Comparison of ENCODE assay signal across 8 cellular contexts in genomic region chr3:148943531-148944200, GRCh38. TPM values are rescaled to one million over a fixed set of nuclear protein-coding genes. Genes with fewer than 3 reads are reported as not detected.
DNase-seq lines count a peak whose midpoint lies in the region; ATAC-seq and TF ChIP-seq lines count a peak whose summit lies in the region.

No MANE protein-coding gene starts in this region.

- TF ChIP-seq CTCF in heart right ventricle (IDR thresholded peaks at IDR 0.05), result peak; percentile 37 to 77 (median 72)

- no peak overlapping the region for H3K4me3 ChIP-seq in heart right ventricle

- no peak overlapping the region for H3K27ac Mint-ChIP-seq in activated T-helper 17 cell treated with anti-CD3 and anti-CD28 coated beads, Interleukin-2, amount 50 U/mL, for 72 hours

- H3K9me3 ChIP-seq in heart right ventricle, result no peaks in the 10 kb centered on the region

- WGBS in heart right ventricle, 2 donors, result 40 to 46% methylated on average over 2 of the region's 2 CpGs

- intact Hi-C loops in heart right ventricle (cut with DNase I) (loop anchor here in 7 of 10 donors (2.0 to 10.0 kb wide), 6 partner anchors 79 to 629 kb away; partner anchors contain the start of gene CPA3 (in 1 of the 7)), sciatic nerve (cut with DNase I) (no loop called here)

- ATAC-seq in activated T-cell treated with anti-CD3 and anti-CD28 coated beads, Interleukin-2, amount 50 U/mL, for 4 hours, result peak; percentile 94 to 97
- peak; percentile 97 for ATAC-seq in GM21423 (IDR thresholded peaks at IDR 0.05; ENCODE audit: unreplicated experiment)
- peak; percentile 95 for ATAC-seq in HG03558 (IDR thresholded peaks at IDR 0.05; ENCODE audit: extremely low read depth, unreplicated experiment)
- ATAC-seq in activated T-helper 17 cell treated with anti-CD3 and anti-CD28 coated beads, Interleukin-2, amount 50 U/mL, for 72 hours (replicated peaks), result peak; percentile 97
- ATAC-seq in heart right ventricle, result peak; percentile 74 to 93 (median 82)
- ATAC-seq in sciatic nerve, result peak; percentile 80

- no peak overlapping the region for H3K4me3 Mint-ChIP-seq in activated T-cell treated with anti-CD3 and anti-CD28 coated beads, Interleukin-2, amount 50 U/mL, for 4 hours
- H3K4me3 Mint-ChIP-seq in activated T-helper 17 cell treated with anti-CD3 and anti-CD28 coated beads, Interleukin-2, amount 50 U/mL, for 72 hours, result no peak overlapping the region

- no peaks in the 10 kb centered on the region for H3K36me3 Mint-ChIP-seq in activated T-cell treated with anti-CD3 and anti-CD28 coated beads, Interleukin-2, amount 50 U/mL, for 4 hours (ENCODE audit: insufficient read depth)
- no peaks in the 10 kb centered on the region for H3K36me3 Mint-ChIP-seq in activated T-helper 17 cell treated with anti-CD3 and anti-CD28 coated beads, Interleukin-2, amount 50 U/mL, for 72 hours (ENCODE audit: low read depth)

- H3K9me3 Mint-ChIP-seq in activated T-cell treated with anti-CD3 and anti-CD28 coated beads, Interleukin-2, amount 50 U/mL, for 4 hours, result no peaks in the 10 kb centered on the region
- H3K9me3 Mint-ChIP-seq in activated T-helper 17 cell treated with anti-CD3 and anti-CD28 coated beads, Interleukin-2, amount 50 U/mL, for 72 hours, result no peaks in the 10 kb centered on the region

- no peak for DNase-seq in activated T-cell treated with anti-CD3 and anti-CD28 coated beads, Interleukin-2, amount 50 U/mL, for 4 hours
- DNase-seq in activated T-cell treated with anti-CD3 and anti-CD28 coated beads, Interleukin-2, amount 50 U/mL, for 1 hour, result no peak
- DNase-seq in NCI-H510A treated with DMSO at 0.1 percent for 48 hours (lab: John Stamatoyannopoulos, UW), result peak; percentile 91
- DNase-seq in heart right ventricle, result peak in 1 of 2 donors; percentile 29
- DNase-seq in sciatic nerve (ENCODE audit: low spot score), result no peak

- H3K27me3 ChIP-seq in heart right ventricle, result no peaks in the 10 kb centered on the region

- no peaks in the 10 kb centered on the region for H3K36me3 ChIP-seq in heart right ventricle

- peaks cover 1% of the 10 kb centered on the region for H3K27me3 Mint-ChIP-seq in activated T-cell treated with anti-CD3 and anti-CD28 coated beads, Interleukin-2, amount 50 U/mL, for 4 hours (ENCODE audit: low read depth)
- H3K27me3 Mint-ChIP-seq in activated T-helper 17 cell treated with anti-CD3 and anti-CD28 coated beads, Interleukin-2, amount 50 U/mL, for 72 hours, result peaks cover 4% of the 10 kb centered on the region

- H3K4me1 ChIP-seq in heart right ventricle, result peaks cover 0 to 3% (median 0%) of the 10 kb centered on the region in 9 donors

- H3K4me1 Mint-ChIP-seq in activated T-cell treated with anti-CD3 and anti-CD28 coated beads, Interleukin-2, amount 50 U/mL, for 4 hours (ENCODE audit: low read depth), result no peaks in the 10 kb centered on the region
- H3K4me1 Mint-ChIP-seq in activated T-helper 17 cell treated with anti-CD3 and anti-CD28 coated beads, Interleukin-2, amount 50 U/mL, for 72 hours, result no peaks in the 10 kb centered on the region

- no peak overlapping the region for H3K27ac ChIP-seq in heart right ventricle

RNA-seq across cellular contexts. Expression of gene GYG1, which starts 47.7 kb away (rescaled TPM):
- 10 to 100 TPM; 22.5 to 26.1 (median 22.9) TPM for total RNA-seq in activated T-cell treated with anti-CD3 and anti-CD28 coated beads, Interleukin-2, amount 50 U/mL, for 4 hours
- total RNA-seq in activated T-helper 17 cell treated with anti-CD3 and anti-CD28 coated beads, Interleukin-2, amount 50 U/mL, for 72 hours, result 10 to 100 TPM; 17.1 to 37.4 TPM
- 100 to 1,000 TPM; 126 to 210 (median 157) TPM for total RNA-seq in heart right ventricle
- 100 to 1,000 TPM in 1 of 2 donors, 10 to 100 TPM in 1; 56.5 to 156 TPM for polyA plus RNA-seq in heart right ventricle
- 35.2 TPM for total RNA-seq in sciatic nerve
